ENCODE assay signal across 8 cellular contexts in genomic region chr17:7014995-7015586, GRCh38. TPM values are rescaled to one million over a fixed set of nuclear protein-coding genes. Genes with fewer than 3 reads are reported as not detected.
A peak's percentile ranks its signal among the peaks of the same experiment; 100 is the strongest.
DNase-seq lines count a peak whose midpoint lies in the region; ATAC-seq and TF ChIP-seq lines count a peak whose summit lies in the region.

No MANE protein-coding gene starts in this region.

- no peak overlapping the region for H2AK5ac ChIP-seq in neuronal stem cell (ENCODE audit: low read depth, low read length)

- H3K27me3 Mint-ChIP-seq in IgD-negative memory B cell, result no peaks in the 10 kb centered on the region
- H3K27me3 Mint-ChIP-seq in activated CD8-positive, alpha-beta T cell treated with anti-CD3 and anti-CD28 coated beads, Interleukin-2, amount 10 ng/mL, durations not matched to agents 7 days and 5 days (ENCODE audit: low read depth), result no peaks in the 10 kb centered on the region
- peaks cover 15% of the 10 kb centered on the region for H3K27me3 Mint-ChIP-seq in endothelial cell (ENCODE audit: unreplicated experiment)

- WGBS in neuronal stem cell (ENCODE audit: extremely low coverage in 2 of 2, insufficient read length in 2 of 2, insufficient replicate concordance in 1 of 2), 2 donors, result no CpG with 5 or more reads among the region's 40 CpGs
- 0% methylated on average over 13 to 19 of the region's 40 CpGs for WGBS in tibial nerve, 2 donors

- H3K9me3 ChIP-seq in neuronal stem cell (replicated peaks in 1 of 2; ENCODE audit: control insufficient read depth in 2 of 2, insufficient read depth in 1 of 2, low read depth in 1 of 2, low read length in 2 of 2) (no peaks in the 10 kb centered on the region), tibial nerve (no peaks in the 10 kb centered on the region)

- peak overlapping the region; percentile 54 for H2BK5ac ChIP-seq in neuronal stem cell (ENCODE audit: low read length)

- peaks cover 20 to 30% (median 25%) of the 10 kb centered on the region in 3 donors for H3K4me1 Mint-ChIP-seq in IgD-negative memory B cell
- H3K4me1 Mint-ChIP-seq in activated CD8-positive, alpha-beta T cell treated with anti-CD3 and anti-CD28 coated beads, Interleukin-2, amount 10 ng/mL, durations not matched to agents 7 days and 5 days (ENCODE audit: low read depth), result peaks cover 71% of the 10 kb centered on the region
- H3K4me1 Mint-ChIP-seq in endothelial cell (ENCODE audit: unreplicated experiment), result peaks cover 75% of the 10 kb centered on the region

- no peak overlapping the region for H3K4ac ChIP-seq in neuronal stem cell (ENCODE audit: low read length)

- TF ChIP-seq POLR2A in tibial nerve (IDR thresholded peaks at IDR 0.05), result peak; percentile 50 to 63

- H3K18ac ChIP-seq in neuronal stem cell (ENCODE audit: low read length), result peak overlapping the region; percentile 40

- peaks cover 5 to 15% of the 10 kb centered on the region in 2 donors for H3K36me3 ChIP-seq in neuronal stem cell (replicated peaks in 1 of 2; ENCODE audit: control insufficient read depth in 2 of 2, insufficient read depth in 2 of 2, low read length in 2 of 2)
- peaks cover 0 to 16% (median 0%) of the 10 kb centered on the region in 3 donors for H3K36me3 ChIP-seq in tibial nerve

- peak overlapping the region; percentile 76 for H3K4me2 ChIP-seq in neuronal stem cell (ENCODE audit: insufficient read depth, low read length, poor library complexity, severe bottlenecking)

- POLR2A ChIA-PET in activated CD8-positive, alpha-beta T cell treated with anti-CD3 and anti-CD28 coated beads, Interleukin-2, amount 10 ng/mL, durations not matched to agents 7 days and 5 days (lab: Charles Lee), result interaction anchor here (0.6 to 3.1 kb wide), 10 partner anchors 10 to 673 kb away, joined by 3 to 31 read pairs (median 4); partner anchors contain the start of genes SLC16A13 and TP53

- H3K23ac ChIP-seq in neuronal stem cell (ENCODE audit: low read depth, low read length, poor library complexity), result peak overlapping the region; percentile 1

- H4K8ac ChIP-seq in neuronal stem cell (ENCODE audit: low read depth, low read length), result peak overlapping the region; percentile 43

- H2BK15ac ChIP-seq in neuronal stem cell (ENCODE audit: low read length), result no peak overlapping the region

- H3K27me3 ChIP-seq in neuronal stem cell (ENCODE audit: control insufficient read depth in 3 of 3, insufficient read depth in 3 of 3, low read depth in 1 of 3, low read length in 3 of 3), result peaks cover 0 to under 1% (median 0%) of the 10 kb centered on the region in 3 experiments
- H3K27me3 ChIP-seq in tibial nerve, result no peaks in the 10 kb centered on the region

- H2BK12ac ChIP-seq in neuronal stem cell (ENCODE audit: low read length), result no peak overlapping the region

- H3K79me1 ChIP-seq in neuronal stem cell (ENCODE audit: low read depth, low read length), result peaks cover 8% of the 10 kb centered on the region

- TF ChIP-seq EP300 in tibial nerve (IDR thresholded peaks at IDR 0.05), result no peak

- DNase-seq in CD1c-positive myeloid dendritic cell (ENCODE audit: extremely low spot score) (peak; percentile 72), endothelial cell (ENCODE audit: low spot score) (no peak), neuronal stem cell (ENCODE audit: low spot score) (no peak), tibial nerve (ENCODE audit: low spot score in 2 of 2) (no peak), medulla oblongata (ENCODE audit: extremely low spot score) (no peak)
- peak; percentile 80 for DNase-seq in activated CD8-positive, alpha-beta T cell treated with anti-CD3 and anti-CD28 coated beads, Interleukin-2, amount 10 ng/mL, durations not matched to agents 7 days and 5 days

- H3K4me3 Mint-ChIP-seq in IgD-negative memory B cell (peak overlapping the region; percentile 88 to 95 (median 91)), endothelial cell (ENCODE audit: unreplicated experiment) (peak overlapping the region; percentile 90)
- H3K4me3 Mint-ChIP-seq in activated CD8-positive, alpha-beta T cell treated with anti-CD3 and anti-CD28 coated beads, Interleukin-2, amount 10 ng/mL, durations not matched to agents 7 days and 5 days, result peak overlapping the region; percentile 80

- peak overlapping the region; percentile 50 for H3K27ac ChIP-seq in neuronal stem cell (replicated peaks; ENCODE audit: low read length)
- H3K27ac ChIP-seq in tibial nerve, result peak overlapping the region; percentile 95 to 98 (median 98)

- H4K91ac ChIP-seq in neuronal stem cell (ENCODE audit: low read depth, low read length, poor library complexity), result no peak overlapping the region

- H3K9ac ChIP-seq in neuronal stem cell (ENCODE audit: low read depth, low read length, poor library complexity), result peak overlapping the region; percentile 87

- H3K4me3 ChIP-seq in neuronal stem cell (ENCODE audit: low read length in 2 of 2), result peak overlapping the region; percentile 71 to 83
- H3K4me3 ChIP-seq in tibial nerve, result peak overlapping the region; percentile 71 to 98 (median 90)

- H3K14ac ChIP-seq in neuronal stem cell (ENCODE audit: low read length), result no peak overlapping the region

- H3K9me3 Mint-ChIP-seq in IgD-negative memory B cell, result no peaks in the 10 kb centered on the region
- H3K9me3 Mint-ChIP-seq in activated CD8-positive, alpha-beta T cell treated with anti-CD3 and anti-CD28 coated beads, Interleukin-2, amount 10 ng/mL, durations not matched to agents 7 days and 5 days (ENCODE audit: insufficient read depth), result no peaks in the 10 kb centered on the region
- H3K9me3 Mint-ChIP-seq in endothelial cell (ENCODE audit: unreplicated experiment), result no peaks in the 10 kb centered on the region

- no peak overlapping the region for H2BK120ac ChIP-seq in neuronal stem cell (ENCODE audit: low read depth, low read length)

- CTCF ChIA-PET in activated CD8-positive, alpha-beta T cell treated with anti-CD3 and anti-CD28 coated beads, Interleukin-2, amount 10 ng/mL, durations not matched to agents 7 days and 5 days (lab: Charles Lee), result interaction anchor here (0.6 to 3.9 kb wide), 9 partner anchors 8 to 282 kb away, joined by 3 to 27 read pairs (median 6); partner anchors contain the start of gene SLC16A13

- peak overlapping the region; percentile 88 for H2AFZ ChIP-seq in neuronal stem cell (ENCODE audit: low read length)

- H3K36me3 Mint-ChIP-seq in IgD-negative memory B cell (peaks cover 2% of the 10 kb centered on the region), endothelial cell (ENCODE audit: low read depth, unreplicated experiment) (peaks cover 15% of the 10 kb centered on the region)
- peaks cover 32% of the 10 kb centered on the region for H3K36me3 Mint-ChIP-seq in activated CD8-positive, alpha-beta T cell treated with anti-CD3 and anti-CD28 coated beads, Interleukin-2, amount 10 ng/mL, durations not matched to agents 7 days and 5 days (ENCODE audit: low read depth)

- H3K4me1 ChIP-seq in neuronal stem cell (ENCODE audit: control insufficient read depth in 2 of 2, insufficient read depth in 1 of 2, low read depth in 1 of 2, low read length in 2 of 2) (peaks cover 19 to 38% of the 10 kb centered on the region in 2 donors), tibial nerve (peaks cover 0 to 80% (median 47%) of the 10 kb centered on the region in 4 donors)

- ATAC-seq in GM21360 (IDR thresholded peaks at IDR 0.05; ENCODE audit: unreplicated experiment), result peak; percentile 3
- peak; percentile 23 for ATAC-seq in activated CD8-positive, alpha-beta T cell treated with anti-CD3 and anti-CD28 coated beads, Interleukin-2, amount 10 ng/mL, durations not matched to agents 7 days and 5 days

- TF ChIP-seq CTCF in endothelial cell (IDR thresholded peaks at IDR 0.05; ENCODE audit: unreplicated experiment), result peak; percentile 63
- no peak for TF ChIP-seq CTCF in tibial nerve (IDR thresholded peaks at IDR 0.05)

- H3K27ac Mint-ChIP-seq in IgD-negative memory B cell (peak overlapping the region; percentile 96 to 100 (median 98)), endothelial cell (ENCODE audit: unreplicated experiment) (peak overlapping the region; percentile 94)
- H3K27ac Mint-ChIP-seq in activated CD8-positive, alpha-beta T cell treated with anti-CD3 and anti-CD28 coated beads, Interleukin-2, amount 10 ng/mL, durations not matched to agents 7 days and 5 days, result peak overlapping the region; percentile 99

RNA-seq across cellular contexts. Expression of gene RNASEK, which starts 2.7 kb away (rescaled TPM):
- polyA plus RNA-seq in IgD-negative memory B cell, result 984 TPM
- 100 to 1,000 TPM; 104 to 116 TPM for total RNA-seq in activated CD8-positive, alpha-beta T cell treated with anti-CD3 and anti-CD28 coated beads, Interleukin-2, amount 10 ng/mL, durations not matched to agents 7 days and 5 days
- total RNA-seq in endothelial cell (ENCODE audit: unreplicated experiment) (249 TPM), tibial nerve (10 to 100 TPM; 17.8 to 83.4 (median 54.6) TPM)
- polyA plus RNA-seq in neuronal stem cell (2013, experiment 1 of 2), result 400 TPM
- 390 TPM for polyA plus RNA-seq in neuronal stem cell (2013, experiment 2 of 2)

RNA-seq across cellular contexts. Expression of gene BCL6B, which starts 7.8 kb away (rescaled TPM):
- 0.33 TPM for polyA plus RNA-seq in IgD-negative memory B cell
- under 1 TPM; 0.47 to 0.63 TPM for total RNA-seq in activated CD8-positive, alpha-beta T cell treated with anti-CD3 and anti-CD28 coated beads, Interleukin-2, amount 10 ng/mL, durations not matched to agents 7 days and 5 days
- total RNA-seq in endothelial cell (ENCODE audit: unreplicated experiment) (271 TPM), tibial nerve (1 to 10 TPM; 1.9 to 8.1 (median 3.2) TPM)
- 3.1 TPM for polyA plus RNA-seq in neuronal stem cell (2013, experiment 1 of 2)
- polyA plus RNA-seq in neuronal stem cell (2013, experiment 2 of 2), result 2.8 TPM

RNA-seq across cellular contexts. Expression of gene ALOX12, which starts 19.2 kb away (rescaled TPM):
- polyA plus RNA-seq in IgD-negative memory B cell, result 1.4 TPM
- total RNA-seq in activated CD8-positive, alpha-beta T cell treated with anti-CD3 and anti-CD28 coated beads, Interleukin-2, amount 10 ng/mL, durations not matched to agents 7 days and 5 days, result not detected
- total RNA-seq in endothelial cell (ENCODE audit: unreplicated experiment) (not detected), tibial nerve (not detected)
- polyA plus RNA-seq in neuronal stem cell (2013, experiment 1 of 2), result 0.32 TPM
- polyA plus RNA-seq in neuronal stem cell (2013, experiment 2 of 2), result 0.25 TPM

RNA-seq across cellular contexts. Expression of gene SLC16A13, which starts 20.7 kb away (rescaled TPM):
- 3.3 TPM for polyA plus RNA-seq in IgD-negative memory B cell
- total RNA-seq in activated CD8-positive, alpha-beta T cell treated with anti-CD3 and anti-CD28 coated beads, Interleukin-2, amount 10 ng/mL, durations not matched to agents 7 days and 5 days, result 10 to 100 TPM; 14.8 to 15.0 TPM
- total RNA-seq in endothelial cell (ENCODE audit: unreplicated experiment), result 25.8 TPM
- 3.0 TPM for polyA plus RNA-seq in neuronal stem cell (2013, experiment 1 of 2)
- 3.4 TPM for polyA plus RNA-seq in neuronal stem cell (2013, experiment 2 of 2)
- 1 to 10 TPM in 2 of 4 donors, under 1 TPM in 2; 0.22 to 1.8 (median 1.1) TPM for total RNA-seq in tibial nerve

RNA-seq across cellular contexts. Expression of gene SLC16A11, which starts 28.8 kb away (rescaled TPM):
- 3.4 TPM for polyA plus RNA-seq in IgD-negative memory B cell
- under 1 TPM; 0.34 to 0.39 TPM for total RNA-seq in activated CD8-positive, alpha-beta T cell treated with anti-CD3 and anti-CD28 coated beads, Interleukin-2, amount 10 ng/mL, durations not matched to agents 7 days and 5 days
- total RNA-seq in endothelial cell (ENCODE audit: unreplicated experiment) (0.33 TPM), tibial nerve (under 1 TPM in 1 of 4 donors, not detected in 3; 0.78 TPM)
- polyA plus RNA-seq in neuronal stem cell (2013, experiment 1 of 2), result 0.04 TPM
- 0.03 TPM for polyA plus RNA-seq in neuronal stem cell (2013, experiment 2 of 2)

Comparison
In these comparisons a context has a peak if more than half of its experiments do, and no peak if none do; other contexts are left out.
1. DNase-seq: peak in CD1c-positive myeloid dendritic cell (single experiment) and activated CD8-positive, alpha-beta T cell treated with anti-CD3 and anti-CD28 coated beads, Interleukin-2, amount 10 ng/mL, durations not matched to agents 7 days and 5 days (single experiment); none in endothelial cell (single experiment), neuronal stem cell (single experiment), tibial nerve (0 of 2) and medulla oblongata (single experiment).
2. RNA of gene BCL6B, which starts 7.8 kb away (total RNA-seq): 271 TPM in endothelial cell (single experiment); 1.9 to 8.1 TPM in tibial nerve and 0.47 to 0.63 TPM in activated CD8-positive, alpha-beta T cell treated with anti-CD3 and anti-CD28 coated beads, Interleukin-2, amount 10 ng/mL, durations not matched to agents 7 days and 5 days; every median in the first group is over 10 times any median in the second.
3. Peak in every context shown above with its lines, with median percentiles within 50 percentile points of each other: H3K27ac Mint-ChIP-seq and H3K4me3 Mint-ChIP-seq.